ENCODE assay signal across 10 cellular contexts in genomic region chr10:46031648-46032532, GRCh38. TPM values are rescaled to one million over a fixed set of nuclear protein-coding genes. Genes with fewer than 3 reads are reported as not detected.
DNase-seq lines count a peak whose midpoint lies in the region; ATAC-seq and TF ChIP-seq lines count a peak whose summit lies in the region.
"Had no signal": no experiment of that assay in that cellular context is flagged by ENCODE, and none has a peak within 500 bp of the region (broad histone marks: within the 10 kb centered on the region; RNA-seq: fewer than 3 reads in every experiment).

No MANE protein-coding gene starts in this region.

- no peak overlapping the region for H3K4me3 Mint-ChIP-seq in H9
- no peak overlapping the region for H3K4me3 Mint-ChIP-seq in activated naive CD8-positive, alpha-beta T cell treated with anti-CD3 and anti-CD28 coated beads, Interleukin-2, amount 50 U/mL, for 24 hours
- H3K4me3 Mint-ChIP-seq in naive thymus-derived CD4-positive, alpha-beta T cell = peak overlapping the region in 9 of 10 donors; percentile 10 to 90 (median 39)

- no peak overlapping the region for H3K9ac ChIP-seq in H9 (ENCODE audit: extremely low read depth, insufficient read length, low read length)

- no peak overlapping the region for H2BK15ac ChIP-seq in H9 (ENCODE audit: low read depth, low read length)

- H3K14ac ChIP-seq in H9 (ENCODE audit: insufficient read depth, low read length) = no peak overlapping the region

- no peak overlapping the region for H2BK120ac ChIP-seq in H9 (ENCODE audit: low read depth, low read length, poor library complexity, severe bottlenecking)

- peak overlapping the region; percentile 79 for H4K8ac ChIP-seq in H9 (replicated peaks; ENCODE audit: insufficient read length, low read depth, low read length)

- no CpG with 5 or more reads among the region's 6 CpGs for WGBS in H9 (ENCODE audit: extremely low coverage, insufficient read length, low lambda C conversion rate)

- H2BK12ac ChIP-seq in H9 (ENCODE audit: insufficient read length, low read depth, low read length) = no peak overlapping the region

- H4K20me1 ChIP-seq in H9 (ENCODE audit: control insufficient read depth, insufficient read depth, insufficient read length) = no peaks in the 10 kb centered on the region

- no peak overlapping the region for H2BK20ac ChIP-seq in H9 (ENCODE audit: low read depth, low read length, poor library complexity, severe bottlenecking)

- H3K9me3 ChIP-seq in H9 (ENCODE audit: control insufficient read depth, low read depth, low read length) (no peaks in the 10 kb centered on the region), mucosa of descending colon (no peaks in the 10 kb centered on the region)
- no peaks in the 10 kb centered on the region for H3K9me3 ChIP-seq in naive thymus-derived CD4-positive, alpha-beta T cell (ENCODE audit: control insufficient read depth in 2 of 3, low read length in 3 of 3)

- ATAC-seq in activated naive CD8-positive, alpha-beta T cell treated with anti-CD3 and anti-CD28 coated beads, Interleukin-2, amount 50 U/mL, for 24 hours = no peak
- ATAC-seq in naive thymus-derived CD4-positive, alpha-beta T cell = no peak
- ATAC-seq in mucosa of descending colon (no peak), HG03571 (IDR thresholded peaks at IDR 0.05; ENCODE audit: unreplicated experiment) (no peak)
- ATAC-seq: esophagus mucosa had no signal

- H4K91ac ChIP-seq in H9 (ENCODE audit: insufficient read length, low read depth, low read length) = no peak overlapping the region

- H3K36me3 ChIP-seq in naive thymus-derived CD4-positive, alpha-beta T cell (ENCODE audit: control insufficient read depth in 2 of 3, insufficient read depth in 3 of 3, low read length in 3 of 3) = peaks cover 0 to 5% (median 0%) of the 10 kb centered on the region in 3 experiments
- no peaks in the 10 kb centered on the region for H3K36me3 ChIP-seq in mucosa of descending colon (ENCODE audit: low read depth)

- H3K4me3 ChIP-seq in naive thymus-derived CD4-positive, alpha-beta T cell (ENCODE audit: low read length) = no peak overlapping the region
- no peak overlapping the region for H3K4me3 ChIP-seq in mucosa of descending colon

- H3K27ac ChIP-seq in C4-2B = peak overlapping the region; percentile 88; the same call in 1 of the 2 replicates
- no peak overlapping the region for H3K27ac ChIP-seq in H9 (ENCODE audit: insufficient read length, low read depth, low read length)
- H3K27ac ChIP-seq in naive thymus-derived CD4-positive, alpha-beta T cell (ENCODE audit: low read depth, low read length) = no peak overlapping the region

- H2BK5ac ChIP-seq in H9 (ENCODE audit: insufficient read length, low read length) = no peak overlapping the region

- H2AK5ac ChIP-seq in H9 (ENCODE audit: insufficient read length, low read length) = no peak overlapping the region

- POLR2A ChIA-PET in naive thymus-derived CD4-positive, alpha-beta T cell (lab: Charles Lee) = interaction anchor here (1.0 to 1.9 kb wide), 3 partner anchors 14 to 63 kb away, joined by 3 to 9 read pairs (median 3); no protein-coding TSS in a partner anchor

- no peak for DNase-seq in H9
- DNase-seq in activated naive CD8-positive, alpha-beta T cell treated with anti-CD3 and anti-CD28 coated beads, Interleukin-2, amount 50 U/mL, for 24 hours = no peak
- no peak for DNase-seq in naive thymus-derived CD4-positive, alpha-beta T cell
- DNase-seq in mucosa of descending colon = no peak
- no peak for DNase-seq in LoVo (ENCODE audit: low spot score)
- DNase-seq in NK-92 treated with Interleukin-12 subunit alpha and Interleukin-12 subunit beta, amount 100 ng/mL, for 24 hours (lab: John Stamatoyannopoulos, UW) = no peak
- DNase-seq: T1000 had no signal

- no peaks in the 10 kb centered on the region for H3K27me3 ChIP-seq in H9 (ENCODE audit: insufficient read depth, low read length)
- H3K27me3 ChIP-seq in naive thymus-derived CD4-positive, alpha-beta T cell (ENCODE audit: control insufficient read depth in 2 of 2, insufficient read depth in 2 of 2, low read length in 2 of 2) = no peaks in the 10 kb centered on the region

- CTCF ChIA-PET in naive thymus-derived CD4-positive, alpha-beta T cell (lab: Charles Lee) = interaction anchor here (0.9 to 1.6 kb wide), 3 partner anchors 11 to 12 kb away, joined by 3 to 4 read pairs (median 3); no protein-coding TSS in a partner anchor

- no peak overlapping the region for H3T11ph ChIP-seq in H9 (ENCODE audit: low read length)

- H3K79me2 ChIP-seq in H9 (ENCODE audit: insufficient read depth, low read length) = no peaks in the 10 kb centered on the region

- no peaks in the 10 kb centered on the region for H3K79me1 ChIP-seq in H9 (ENCODE audit: insufficient read depth, low read depth, low read length, poor library complexity, severe bottlenecking)

- H4K5ac ChIP-seq in H9 (ENCODE audit: insufficient read length, low read depth, low read length) = no peak overlapping the region

- no peak overlapping the region for H3K4me2 ChIP-seq in H9 (ENCODE audit: insufficient read depth, insufficient read length, low read length)

- intact Hi-C loops in naive thymus-derived CD4-positive, alpha-beta T cell (cut with micrococcal nuclease) = loop anchor here (2.0 to 5.0 kb wide), 6 partner anchors 59 to 437 kb away; partner anchors contain the start of gene TIMM23 (in 1 of the 2)
- intact Hi-C loops in mucosa of descending colon (cut with DNase I, micrococcal nuclease) = no loop called here

- no peak overlapping the region for H3K56ac ChIP-seq in H9 (ENCODE audit: insufficient read length, low read depth, low read length)

- no peaks in the 10 kb centered on the region for H3K9me3 Mint-ChIP-seq in H9
- no peaks in the 10 kb centered on the region for H3K9me3 Mint-ChIP-seq in activated naive CD8-positive, alpha-beta T cell treated with anti-CD3 and anti-CD28 coated beads, Interleukin-2, amount 50 U/mL, for 24 hours
- peaks cover 0 to 2% (median 0%) of the 10 kb centered on the region in 11 donors for H3K9me3 Mint-ChIP-seq in naive thymus-derived CD4-positive, alpha-beta T cell

- no peak for TF ChIP-seq CTCF in C4-2B (conservative IDR thresholded peaks at IDR 0.05)
- TF ChIP-seq CTCF in H9 (conservative IDR thresholded peaks at IDR 0.05) = no peak
- no peak for TF ChIP-seq CTCF in mucosa of descending colon (IDR thresholded peaks at IDR 0.05)

- H2AFZ ChIP-seq in H9 (ENCODE audit: low read length) = no peak overlapping the region

- H3K4ac ChIP-seq in H9 (ENCODE audit: low read depth, low read length) = no peak overlapping the region

- peaks cover 3% of the 10 kb centered on the region for H3K23me2 ChIP-seq in H9 (ENCODE audit: insufficient read length, low read depth, low read length, poor library complexity, severe bottlenecking)

- H3K18ac ChIP-seq in H9 (ENCODE audit: insufficient read length, low read depth, low read length) = no peak overlapping the region

- no peaks in the 10 kb centered on the region for H3K36me3 Mint-ChIP-seq in H9 (ENCODE audit: insufficient read depth in 1 of 3, low read depth in 3 of 3)
- H3K36me3 Mint-ChIP-seq in activated naive CD8-positive, alpha-beta T cell treated with anti-CD3 and anti-CD28 coated beads, Interleukin-2, amount 50 U/mL, for 24 hours (ENCODE audit: low read depth) = peaks cover 11% of the 10 kb centered on the region
- no peaks in the 10 kb centered on the region for H3K36me3 Mint-ChIP-seq in naive thymus-derived CD4-positive, alpha-beta T cell

- 0 out of 2 replicates have a peak, but pooled peaks cover 2% of the 10 kb centered on the region for H3K27me3 Mint-ChIP-seq in H9 (ENCODE audit: low read depth)
- peaks cover 3% of the 10 kb centered on the region for H3K27me3 Mint-ChIP-seq in activated naive CD8-positive, alpha-beta T cell treated with anti-CD3 and anti-CD28 coated beads, Interleukin-2, amount 50 U/mL, for 24 hours
- peaks cover 0 to 8% (median 0%) of the 10 kb centered on the region in 5 donors for H3K27me3 Mint-ChIP-seq in naive thymus-derived CD4-positive, alpha-beta T cell

- H3K4me1 Mint-ChIP-seq in H9 = peaks cover 14 to 22% of the 10 kb centered on the region in 2 experiments
- peaks cover 40% of the 10 kb centered on the region for H3K4me1 Mint-ChIP-seq in activated naive CD8-positive, alpha-beta T cell treated with anti-CD3 and anti-CD28 coated beads, Interleukin-2, amount 50 U/mL, for 24 hours
- H3K4me1 Mint-ChIP-seq in naive thymus-derived CD4-positive, alpha-beta T cell = peaks cover 33 to 46% (median 40%) of the 10 kb centered on the region in 7 donors

- no peak overlapping the region for H3K27ac Mint-ChIP-seq in H9
- peak overlapping the region; percentile 64 for H3K27ac Mint-ChIP-seq in activated naive CD8-positive, alpha-beta T cell treated with anti-CD3 and anti-CD28 coated beads, Interleukin-2, amount 50 U/mL, for 24 hours
- peak overlapping the region in 8 of 9 donors; percentile 29 to 94 (median 68) for H3K27ac Mint-ChIP-seq in naive thymus-derived CD4-positive, alpha-beta T cell

- H3K23ac ChIP-seq in H9 (ENCODE audit: insufficient read length, low read depth, low read length) = no peak overlapping the region

- H3K4me1 ChIP-seq in H9 (ENCODE audit: insufficient read depth, low read length) (no peaks in the 10 kb centered on the region), mucosa of descending colon (ENCODE audit: low read depth) (peaks cover 27% of the 10 kb centered on the region)
- peaks cover 22 to 27% of the 10 kb centered on the region in 2 donors for H3K4me1 ChIP-seq in naive thymus-derived CD4-positive, alpha-beta T cell (ENCODE audit: control insufficient read depth in 2 of 2, insufficient read depth in 2 of 2, low read length in 2 of 2)

RNA-seq across cellular contexts. Expression of gene NCOA4, which starts 1.5 kb away (rescaled TPM):
- total RNA-seq in H9 (2021) (83.3 and 83.9 TPM in 2 replicates), mucosa of descending colon (100 to 1,000 TPM; 183 to 206 (median 193) TPM)
- total RNA-seq in naive thymus-derived CD4-positive, alpha-beta T cell = 100 to 1,000 TPM in 2 of 5 experiments, 10 to 100 TPM in 3; 54.6 to 126 (median 78.4) TPM
- polyA plus RNA-seq in naive thymus-derived CD4-positive, alpha-beta T cell = 100 to 1,000 TPM; 167 to 181 TPM

RNA-seq across cellular contexts. Expression of gene MSMB, which starts 14.2 kb away (rescaled TPM):
- not detected in 2 replicates for total RNA-seq in H9 (2021)
- not detected for total RNA-seq in naive thymus-derived CD4-positive, alpha-beta T cell
- not detected for polyA plus RNA-seq in naive thymus-derived CD4-positive, alpha-beta T cell
- total RNA-seq in mucosa of descending colon = not detected

RNA-seq across cellular contexts. Expression of gene TIMM23, which starts 59.6 kb away (rescaled TPM):
- 95.9 and 105 TPM in 2 replicates for total RNA-seq in H9 (2021)
- 10 to 100 TPM; 21.0 to 58.1 (median 25.7) TPM for total RNA-seq in naive thymus-derived CD4-positive, alpha-beta T cell
- 10 to 100 TPM; 57.6 to 61.7 TPM for polyA plus RNA-seq in naive thymus-derived CD4-positive, alpha-beta T cell
- total RNA-seq in mucosa of descending colon = 10 to 100 TPM; 39.5 to 47.9 (median 47.6) TPM

Comparison
In these comparisons a context has a peak if more than half of its experiments do, and no peak if none do; other contexts are left out.
1. H3K27ac Mint-ChIP-seq: peak in activated naive CD8-positive, alpha-beta T cell treated with anti-CD3 and anti-CD28 coated beads, Interleukin-2, amount 50 U/mL, for 24 hours (single experiment) and naive thymus-derived CD4-positive, alpha-beta T cell (8 of 9); none in H9 (0 of 3).
2. H3K4me3 Mint-ChIP-seq: peak in naive thymus-derived CD4-positive, alpha-beta T cell (9 of 10); none in H9 (0 of 2) and activated naive CD8-positive, alpha-beta T cell treated with anti-CD3 and anti-CD28 coated beads, Interleukin-2, amount 50 U/mL, for 24 hours (single experiment).
3. intact Hi-C loops: an anchor here in naive thymus-derived CD4-positive, alpha-beta T cell (2.0 to 5.0 kb wide); none called in mucosa of descending colon.